In the genomic region with DNA sequence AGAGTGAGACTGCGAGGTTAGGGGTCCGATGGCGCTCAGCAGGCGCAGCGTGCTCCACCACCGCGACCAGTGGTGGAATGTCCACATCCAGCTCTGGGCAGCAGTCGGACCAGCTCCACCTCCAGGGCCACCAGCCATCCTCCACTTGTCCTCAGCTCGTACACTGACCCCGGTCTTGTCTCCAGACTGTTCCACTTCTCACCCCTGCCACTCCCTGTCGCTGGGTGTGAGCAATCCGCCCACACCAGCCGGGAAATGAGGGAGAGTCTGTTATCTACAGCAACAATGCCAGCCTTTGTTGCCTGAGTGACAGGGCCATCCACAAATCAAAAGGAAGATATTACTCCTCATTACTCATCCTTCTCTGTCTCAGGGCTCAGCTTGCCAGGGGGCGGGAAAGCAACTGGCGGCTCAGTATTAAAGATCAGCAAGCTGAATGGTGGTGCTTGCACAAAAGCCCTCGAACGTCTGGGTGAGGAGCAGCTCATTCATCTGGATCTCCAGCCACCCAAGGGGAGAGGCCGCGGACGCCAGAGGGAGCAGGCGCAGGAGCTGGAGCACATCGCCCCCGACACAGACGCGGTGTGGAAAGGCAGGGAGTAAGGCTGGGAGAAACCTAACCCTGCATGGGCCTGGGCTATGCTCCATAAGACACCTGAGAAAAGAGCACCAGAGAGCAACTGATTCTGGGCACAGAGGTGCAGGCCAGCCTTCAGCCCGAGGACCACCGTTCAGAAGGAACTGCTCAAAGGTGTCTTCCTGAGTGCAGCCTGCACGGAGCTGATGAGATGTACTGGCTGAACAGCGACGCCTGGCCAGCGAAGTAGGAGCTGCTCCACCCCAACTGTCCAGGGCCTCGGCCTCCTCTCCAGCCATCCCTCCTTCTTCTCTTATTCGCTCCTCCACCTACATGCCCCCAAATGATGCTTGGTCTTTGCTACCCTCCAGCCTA, we compare ENCODE assay signal across 9 cellular contexts. TPM values are rescaled to one million over a fixed set of nuclear protein-coding genes. Genes with fewer than 3 reads are reported as not detected.
DNase-seq lines count a peak whose midpoint lies in the region; ATAC-seq lines count a peak whose summit lies in the region.
"Had no signal": no experiment of that assay in that cellular context is flagged by ENCODE, and none has a peak within 500 bp of the region (broad histone marks: within the 10 kb centered on the region; RNA-seq: fewer than 3 reads in every experiment).

No MANE protein-coding gene starts in this region.

- ATAC-seq in esophagus mucosa (peak; percentile 93), GM19023 (IDR thresholded peaks at IDR 0.05; ENCODE audit: unreplicated experiment) (no peak)

- H3K9me2 ChIP-seq in GM23248 (ENCODE audit: insufficient read depth) = no peaks in the 10 kb centered on the region

- H3K4me1 ChIP-seq in GM23248 (ENCODE audit: insufficient read depth) = no peaks in the 10 kb centered on the region

- no peak overlapping the region for H3K4me3 ChIP-seq in GM23248

- H2AFZ ChIP-seq in GM23248 = no peak overlapping the region

- WGBS in GM23248 (ENCODE audit: low coverage in 1 of 2, low lambda C conversion rate in 2 of 2, missing lambda C conversion rate in 2 of 2), 2 experiments = 69 to 74% methylated on average over 33 of the region's 33 CpGs

- no peaks in the 10 kb centered on the region for H4K20me1 ChIP-seq in GM23248 (ENCODE audit: insufficient read depth)

- H3K79me2 ChIP-seq in GM23248 (ENCODE audit: insufficient read depth) = no peaks in the 10 kb centered on the region

- no peaks in the 10 kb centered on the region for H3K36me3 ChIP-seq in GM23248 (ENCODE audit: low read depth)

- DNase-seq in GM23248 (peak; percentile 81), NCI-H69 (lab: John Stamatoyannopoulos, UW) (peak; percentile 12), nucleus accumbens (lab: John Stamatoyannopoulos, UW) (peak in 55 of 56 donors; percentile 32 to 97 (median 81)), NCI-H1092 (lab: John Stamatoyannopoulos, UW) (no peak), ecto neural progenitor cell (ENCODE audit: low spot score) (no peak), DMS114 treated with DMSO at 0.1 percent for 48 hours (lab: John Stamatoyannopoulos, UW; ENCODE audit: unreplicated experiment) (no peak)
- DNase-seq: NCI-H2081 treated with DMSO at 0.1 percent for 48 hours had no signal

- H3K27me3 ChIP-seq in GM23248 (replicated peaks; ENCODE audit: insufficient read depth) = no peaks in the 10 kb centered on the region

- no peaks in the 10 kb centered on the region for H3K9me3 ChIP-seq in GM23248 (ENCODE audit: low read depth)

- in situ Hi-C loops in GM23248 (cut with MboI) = no loop called here

- H3K27ac ChIP-seq in GM23248 = no peak overlapping the region

- no peak overlapping the region for H3K9ac ChIP-seq in GM23248

- H3K4me2 ChIP-seq in GM23248 (ENCODE audit: unreplicated experiment) = no peak overlapping the region

- no peaks in the 10 kb centered on the region for H3F3A ChIP-seq in GM23248 (ENCODE audit: insufficient read depth)

RNA-seq across cellular contexts. Expression of gene IGSF9B, which starts 21.9 kb away (rescaled TPM):
- 0.51 TPM in 1 of 2 replicates, not detected in the other for total RNA-seq in GM23248 (2014; rRNA removed; shearing (Covaris generic))
- polyA plus RNA-seq in GM23248 (2016; fragmentation: Nextera tagmentation; extraction: Ambion mirVana) = 0.04 TPM in 1 of 2 replicates, not detected in the other
- 1.5 TPM for total RNA-seq in esophagus mucosa

Comparison
In these comparisons a context has a peak if more than half of its experiments do, and no peak if none do; other contexts are left out.
1. DNase-seq: peak in GM23248 (single experiment), NCI-H69 (single experiment) and nucleus accumbens (55 of 56); none in NCI-H1092 (single experiment), ecto neural progenitor cell (single experiment) and DMS114 treated with DMSO at 0.1 percent for 48 hours (single experiment).